Comparison of ENCODE assay signal across 14 cellular contexts in the genomic region with DNA sequence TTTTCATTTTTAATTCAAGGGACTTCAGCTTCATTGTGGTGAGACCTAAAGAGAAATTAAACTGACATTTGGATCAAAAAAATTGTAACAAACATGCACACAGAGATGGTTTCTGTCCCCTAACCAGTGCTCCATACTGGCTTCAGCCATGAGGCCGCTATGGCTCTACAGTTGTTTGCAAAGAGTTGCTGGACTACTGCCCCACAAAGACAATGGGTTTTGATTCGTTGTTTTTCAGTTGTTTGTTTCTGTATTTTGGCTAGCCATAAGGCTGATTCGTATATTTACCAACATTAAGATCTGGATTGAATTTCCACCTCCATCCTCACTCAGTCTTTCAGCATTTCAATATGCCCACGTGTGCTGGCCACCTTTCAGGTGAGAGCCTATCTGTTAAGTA.
DNase-seq lines count a peak whose midpoint lies in the region; ATAC-seq and TF ChIP-seq lines count a peak whose summit lies in the region.
"Had no signal": no experiment of that assay in that cellular context is flagged by ENCODE, and none has a peak within 500 bp of the region (broad histone marks: within the 10 kb centered on the region; RNA-seq: fewer than 3 reads in every experiment).

No MANE protein-coding gene starts in this region.

- peak overlapping the region; percentile 95 for H2AFZ ChIP-seq in GM23338

- no peaks in the 10 kb centered on the region for H3K36me3 Mint-ChIP-seq in GM23338 (ENCODE audit: low read depth)
- H3K36me3 Mint-ChIP-seq: CD14-positive monocyte; CD8-positive, alpha-beta memory T cell had no signal

- TF ChIP-seq CTCF in GM23338 (conservative IDR thresholded peaks at IDR 0.05; ENCODE audit: low read depth in 2 of 2), result no peak

- H3K4me1 Mint-ChIP-seq in GM23338, result peaks cover 44% of the 10 kb centered on the region
- H3K4me1 Mint-ChIP-seq: CD8-positive, alpha-beta memory T cell had no signal

- no peaks in the 10 kb centered on the region for H4K20me1 ChIP-seq in GM23338 (replicated peaks; ENCODE audit: insufficient read depth)

- ATAC-seq in GM23338, result no peak
- ATAC-seq in GM18867 (IDR thresholded peaks at IDR 0.05; ENCODE audit: unreplicated experiment), result no peak
- ATAC-seq: A549 had no signal

- DNase-seq in GM23338 (ENCODE audit: low spot score), result no peak
- peak; percentile 39 for DNase-seq in NCI-H69 (lab: John Stamatoyannopoulos, UW)
- DNase-seq in midbrain (lab: John Stamatoyannopoulos, UW), result peak; percentile 53
- DNase-seq in superior temporal gyrus (ENCODE audit: extremely low spot score), result peak; percentile 71
- no peak for DNase-seq in activated CD4-positive, alpha-beta T cell treated with anti-CD3 and anti-CD28 coated beads for 4 hours
- DNase-seq: Caco-2; CD8-positive, alpha-beta memory T cell; DND-41; GDM1; H7; IMR-90 had no signal

- H3K4me3 Mint-ChIP-seq in GM23338, result no peak overlapping the region
- H3K4me3 Mint-ChIP-seq: CD14-positive monocyte; CD8-positive, alpha-beta memory T cell had no signal

- H3K4me2 ChIP-seq in GM23338, result no peak overlapping the region
- H3K4me2 ChIP-seq: A549 had no signal

- H3K79me2 ChIP-seq in GM23338 (replicated peaks; ENCODE audit: insufficient read depth), result no peaks in the 10 kb centered on the region

- H3K27me3 ChIP-seq in GM23338 (ENCODE audit: insufficient read depth), result no peaks in the 10 kb centered on the region

- peaks cover 37% of the 10 kb centered on the region for H3K4me1 ChIP-seq in GM23338 (ENCODE audit: insufficient read depth)
- H3K4me1 ChIP-seq: A549, Caco-2 had no signal

- H3K27ac Mint-ChIP-seq in GM23338, result no peak overlapping the region
- H3K27ac Mint-ChIP-seq: CD14-positive monocyte; CD8-positive, alpha-beta memory T cell had no signal

- no peak overlapping the region for H3K4me3 ChIP-seq in GM23338
- H3K4me3 ChIP-seq: A549 had no signal

- H3K9me2 ChIP-seq in GM23338 (ENCODE audit: insufficient read depth), result no peaks in the 10 kb centered on the region

- H3K27ac ChIP-seq in GM23338 (ENCODE audit: low read depth), result no peak overlapping the region
- H3K27ac ChIP-seq: A549 had no signal

- H3K36me3 ChIP-seq in GM23338 (ENCODE audit: insufficient read depth), result no peaks in the 10 kb centered on the region

- H3F3A ChIP-seq in GM23338 (replicated peaks; ENCODE audit: low read depth), result no peaks in the 10 kb centered on the region

- H3K27me3 Mint-ChIP-seq in GM23338 (ENCODE audit: insufficient read depth, low read depth, poor library complexity), result no peaks in the 10 kb centered on the region

- peaks cover 7% of the 10 kb centered on the region; the same call in 2 of the 3 replicates for H3K9me3 Mint-ChIP-seq in GM23338

TF ChIP-seq in GM23338, 12 proteins besides CTCF, POLR2A, EP300 and RAD21 (continues in another document):
- TF ChIP-seq, protein P1, sequence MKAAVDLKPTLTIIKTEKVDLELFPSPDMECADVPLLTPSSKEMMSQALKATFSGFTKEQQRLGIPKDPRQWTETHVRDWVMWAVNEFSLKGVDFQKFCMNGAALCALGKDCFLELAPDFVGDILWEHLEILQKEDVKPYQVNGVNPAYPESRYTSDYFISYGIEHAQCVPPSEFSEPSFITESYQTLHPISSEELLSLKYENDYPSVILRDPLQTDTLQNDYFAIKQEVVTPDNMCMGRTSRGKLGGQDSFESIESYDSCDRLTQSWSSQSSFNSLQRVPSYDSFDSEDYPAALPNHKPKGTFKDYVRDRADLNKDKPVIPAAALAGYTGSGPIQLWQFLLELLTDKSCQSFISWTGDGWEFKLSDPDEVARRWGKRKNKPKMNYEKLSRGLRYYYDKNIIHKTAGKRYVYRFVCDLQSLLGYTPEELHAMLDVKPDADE (IDR thresholded peaks at IDR 0.05), result no peak
- TF ChIP-seq, protein P2, sequence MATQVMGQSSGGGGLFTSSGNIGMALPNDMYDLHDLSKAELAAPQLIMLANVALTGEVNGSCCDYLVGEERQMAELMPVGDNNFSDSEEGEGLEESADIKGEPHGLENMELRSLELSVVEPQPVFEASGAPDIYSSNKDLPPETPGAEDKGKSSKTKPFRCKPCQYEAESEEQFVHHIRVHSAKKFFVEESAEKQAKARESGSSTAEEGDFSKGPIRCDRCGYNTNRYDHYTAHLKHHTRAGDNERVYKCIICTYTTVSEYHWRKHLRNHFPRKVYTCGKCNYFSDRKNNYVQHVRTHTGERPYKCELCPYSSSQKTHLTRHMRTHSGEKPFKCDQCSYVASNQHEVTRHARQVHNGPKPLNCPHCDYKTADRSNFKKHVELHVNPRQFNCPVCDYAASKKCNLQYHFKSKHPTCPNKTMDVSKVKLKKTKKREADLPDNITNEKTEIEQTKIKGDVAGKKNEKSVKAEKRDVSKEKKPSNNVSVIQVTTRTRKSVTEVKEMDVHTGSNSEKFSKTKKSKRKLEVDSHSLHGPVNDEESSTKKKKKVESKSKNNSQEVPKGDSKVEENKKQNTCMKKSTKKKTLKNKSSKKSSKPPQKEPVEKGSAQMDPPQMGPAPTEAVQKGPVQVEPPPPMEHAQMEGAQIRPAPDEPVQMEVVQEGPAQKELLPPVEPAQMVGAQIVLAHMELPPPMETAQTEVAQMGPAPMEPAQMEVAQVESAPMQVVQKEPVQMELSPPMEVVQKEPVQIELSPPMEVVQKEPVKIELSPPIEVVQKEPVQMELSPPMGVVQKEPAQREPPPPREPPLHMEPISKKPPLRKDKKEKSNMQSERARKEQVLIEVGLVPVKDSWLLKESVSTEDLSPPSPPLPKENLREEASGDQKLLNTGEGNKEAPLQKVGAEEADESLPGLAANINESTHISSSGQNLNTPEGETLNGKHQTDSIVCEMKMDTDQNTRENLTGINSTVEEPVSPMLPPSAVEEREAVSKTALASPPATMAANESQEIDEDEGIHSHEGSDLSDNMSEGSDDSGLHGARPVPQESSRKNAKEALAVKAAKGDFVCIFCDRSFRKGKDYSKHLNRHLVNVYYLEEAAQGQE (IDR thresholded peaks at IDR 0.05; ENCODE audit: unreplicated experiment), result no peak
- no peak for TF ChIP-seq ZNF331 (CRISPR knock-in tag; IDR thresholded peaks at IDR 0.05; ENCODE audit: low read depth)
- TF ChIP-seq POLR2AphosphoS5 (IDR thresholded peaks at IDR 0.05; ENCODE audit: low read depth), result no peak
- TF ChIP-seq CREB1 (CRISPR knock-in tag; IDR thresholded peaks at IDR 0.05; ENCODE audit: low read depth), result no peak
- no peak for TF ChIP-seq JUNB (IDR thresholded peaks at IDR 0.05; ENCODE audit: unreplicated experiment)
- TF ChIP-seq, protein P3, sequence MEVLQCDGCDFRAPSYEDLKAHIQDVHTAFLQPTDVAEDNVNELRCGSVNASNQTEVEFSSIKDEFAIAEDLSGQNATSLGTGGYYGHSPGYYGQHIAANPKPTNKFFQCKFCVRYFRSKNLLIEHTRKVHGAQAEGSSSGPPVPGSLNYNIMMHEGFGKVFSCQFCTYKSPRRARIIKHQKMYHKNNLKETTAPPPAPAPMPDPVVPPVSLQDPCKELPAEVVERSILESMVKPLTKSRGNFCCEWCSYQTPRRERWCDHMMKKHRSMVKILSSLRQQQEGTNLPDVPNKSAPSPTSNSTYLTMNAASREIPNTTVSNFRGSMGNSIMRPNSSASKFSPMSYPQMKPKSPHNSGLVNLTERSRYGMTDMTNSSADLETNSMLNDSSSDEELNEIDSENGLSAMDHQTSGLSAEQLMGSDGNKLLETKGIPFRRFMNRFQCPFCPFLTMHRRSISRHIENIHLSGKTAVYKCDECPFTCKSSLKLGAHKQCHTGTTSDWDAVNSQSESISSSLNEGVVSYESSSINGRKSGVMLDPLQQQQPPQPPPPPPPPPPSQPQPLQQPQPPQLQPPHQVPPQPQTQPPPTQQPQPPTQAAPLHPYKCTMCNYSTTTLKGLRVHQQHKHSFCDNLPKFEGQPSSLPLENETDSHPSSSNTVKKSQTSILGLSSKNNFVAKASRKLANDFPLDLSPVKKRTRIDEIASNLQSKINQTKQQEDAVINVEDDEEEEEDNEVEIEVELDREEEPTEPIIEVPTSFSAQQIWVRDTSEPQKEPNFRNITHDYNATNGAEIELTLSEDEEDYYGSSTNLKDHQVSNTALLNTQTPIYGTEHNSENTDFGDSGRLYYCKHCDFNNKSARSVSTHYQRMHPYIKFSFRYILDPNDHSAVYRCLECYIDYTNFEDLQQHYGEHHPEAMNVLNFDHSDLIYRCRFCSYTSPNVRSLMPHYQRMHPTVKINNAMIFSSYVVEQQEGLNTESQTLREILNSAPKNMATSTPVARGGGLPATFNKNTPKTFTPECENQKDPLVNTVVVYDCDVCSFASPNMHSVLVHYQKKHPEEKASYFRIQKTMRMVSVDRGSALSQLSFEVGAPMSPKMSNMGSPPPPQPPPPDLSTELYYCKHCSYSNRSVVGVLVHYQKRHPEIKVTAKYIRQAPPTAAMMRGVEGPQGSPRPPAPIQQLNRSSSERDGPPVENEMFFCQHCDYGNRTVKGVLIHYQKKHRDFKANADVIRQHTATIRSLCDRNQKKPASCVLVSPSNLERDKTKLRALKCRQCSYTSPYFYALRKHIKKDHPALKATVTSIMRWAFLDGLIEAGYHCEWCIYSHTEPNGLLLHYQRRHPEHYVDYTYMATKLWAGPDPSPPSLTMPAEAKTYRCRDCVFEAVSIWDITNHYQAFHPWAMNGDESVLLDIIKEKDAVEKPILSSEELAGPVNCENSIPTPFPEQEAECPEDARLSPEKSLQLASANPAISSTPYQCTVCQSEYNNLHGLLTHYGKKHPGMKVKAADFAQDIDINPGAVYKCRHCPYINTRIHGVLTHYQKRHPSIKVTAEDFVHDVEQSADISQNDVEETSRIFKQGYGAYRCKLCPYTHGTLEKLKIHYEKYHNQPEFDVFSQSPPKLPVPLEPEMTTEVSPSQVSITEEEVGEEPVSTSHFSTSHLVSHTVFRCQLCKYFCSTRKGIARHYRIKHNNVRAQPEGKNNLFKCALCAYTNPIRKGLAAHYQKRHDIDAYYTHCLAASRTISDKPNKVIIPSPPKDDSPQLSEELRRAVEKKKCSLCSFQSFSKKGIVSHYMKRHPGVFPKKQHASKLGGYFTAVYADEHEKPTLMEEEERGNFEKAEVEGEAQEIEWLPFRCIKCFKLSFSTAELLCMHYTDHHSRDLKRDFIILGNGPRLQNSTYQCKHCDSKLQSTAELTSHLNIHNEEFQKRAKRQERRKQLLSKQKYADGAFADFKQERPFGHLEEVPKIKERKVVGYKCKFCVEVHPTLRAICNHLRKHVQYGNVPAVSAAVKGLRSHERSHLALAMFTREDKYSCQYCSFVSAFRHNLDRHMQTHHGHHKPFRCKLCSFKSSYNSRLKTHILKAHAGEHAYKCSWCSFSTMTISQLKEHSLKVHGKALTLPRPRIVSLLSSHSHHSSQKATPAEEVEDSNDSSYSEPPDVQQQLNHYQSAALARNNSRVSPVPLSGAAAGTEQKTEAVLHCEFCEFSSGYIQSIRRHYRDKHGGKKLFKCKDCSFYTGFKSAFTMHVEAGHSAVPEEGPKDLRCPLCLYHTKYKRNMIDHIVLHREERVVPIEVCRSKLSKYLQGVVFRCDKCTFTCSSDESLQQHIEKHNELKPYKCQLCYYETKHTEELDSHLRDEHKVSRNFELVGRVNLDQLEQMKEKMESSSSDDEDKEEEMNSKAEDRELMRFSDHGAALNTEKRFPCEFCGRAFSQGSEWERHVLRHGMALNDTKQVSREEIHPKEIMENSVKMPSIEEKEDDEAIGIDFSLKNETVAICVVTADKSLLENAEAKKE (CRISPR knock-in tag; IDR thresholded peaks at IDR 0.05), result no peak
- TF ChIP-seq EZH2 (IDR thresholded peaks at IDR 0.05; ENCODE audit: low read depth, unreplicated experiment), result no peak
- TF ChIP-seq EZH2phosphoT487 (IDR thresholded peaks at IDR 0.05; ENCODE audit: unreplicated experiment), result no peak

Comparison
In these comparisons a context has a peak if more than half of its experiments do, and no peak if none do; other contexts are left out.
1. DNase-seq: peak in NCI-H69 (single experiment), midbrain (single experiment) and superior temporal gyrus (single experiment); none in GM23338 (single experiment) and activated CD4-positive, alpha-beta T cell treated with anti-CD3 and anti-CD28 coated beads for 4 hours (0 of 2).